ENCODE assay signal across 9 cellular contexts in the genomic region with DNA sequence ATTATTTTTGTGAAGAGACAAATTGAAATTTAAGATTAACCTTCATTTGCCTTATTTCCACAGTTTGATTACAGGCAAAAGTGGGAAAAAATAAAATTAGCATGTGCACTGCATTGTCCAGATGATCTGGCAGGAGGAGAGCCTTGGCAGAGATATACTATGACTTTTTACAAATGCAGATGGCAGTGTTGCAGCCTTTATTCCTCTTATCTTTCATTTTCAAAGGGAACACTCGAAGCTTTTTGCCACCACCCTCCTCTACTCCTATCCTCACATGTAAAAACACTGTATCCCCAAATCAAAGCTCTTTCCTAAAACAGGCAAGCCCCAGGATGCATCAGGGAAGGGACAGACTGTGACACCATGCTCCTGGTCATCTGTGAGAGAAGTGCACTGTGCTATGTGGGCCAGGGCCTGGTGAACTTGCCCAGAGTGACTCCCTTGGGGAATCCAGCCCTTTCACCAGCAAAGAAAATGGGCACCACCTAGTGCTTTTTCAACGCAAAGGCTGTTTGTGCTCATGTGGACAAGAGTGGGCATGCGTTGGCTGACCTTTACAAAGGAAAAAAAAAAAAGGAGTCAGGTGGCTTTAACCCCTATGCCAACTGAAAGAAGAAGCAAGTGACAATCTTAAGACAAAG.
DNase-seq lines count a peak whose midpoint lies in the region; ATAC-seq, FAIRE-seq and TF ChIP-seq lines count a peak whose summit lies in the region.
"Had no signal": no experiment of that assay in that cellular context is flagged by ENCODE, and none has a peak within 500 bp of the region (broad histone marks: within the 10 kb centered on the region; RNA-seq: fewer than 3 reads in every experiment).

No MANE protein-coding gene starts in this region.

- H3K23ac ChIP-seq in H1 (ENCODE audit: insufficient read length), result no peak overlapping the region

- no peak overlapping the region for H3K4me2 ChIP-seq in H1 (ENCODE audit: insufficient read depth in 1 of 2, low read depth in 2 of 2, low read length in 2 of 2)

- peak overlapping the region; percentile 5 for H4K91ac ChIP-seq in H1 (replicated peaks; ENCODE audit: insufficient read length, low read length)

- WGBS in H1 (ENCODE audit: extremely low coverage in 1 of 2, insufficient coverage in 1 of 2, insufficient read length in 1 of 2, insufficient replicate concordance in 2 of 2, low coverage in 1 of 2, low lambda C conversion rate in 2 of 2, missing lambda C conversion rate in 1 of 2), 2 experiments, result 42% methylated on average over 3 of the region's 3 CpGs; no CpG with 5 or more reads in 1 of the 2 experiments

- H4K20me1 ChIP-seq in H1 (replicated peaks in 1 of 2; ENCODE audit: control insufficient read depth in 1 of 2, insufficient read depth in 2 of 2, low read length in 2 of 2), result no peaks in the 10 kb centered on the region

- H3K4me3 ChIP-seq in H7 (ENCODE audit: insufficient read depth, low read depth, low read length) (no peak overlapping the region), H1 (ENCODE audit: extremely low read depth in 1 of 4, insufficient read depth in 2 of 4, low read depth in 3 of 4, low read length in 4 of 4) (no peak overlapping the region)
- H3K4me3 ChIP-seq: skin epidermis had no signal

- H2BK20ac ChIP-seq in H1 (ENCODE audit: low read length), result peak overlapping the region; percentile 52; the same call in 1 of the 2 replicates

- H3K79me2 ChIP-seq in H1 (ENCODE audit: control insufficient read depth in 1 of 2, insufficient read depth in 2 of 2, low read length in 2 of 2), result no peaks in the 10 kb centered on the region

- TF ChIP-seq RAD21 in H1 (IDR thresholded peaks at IDR 0.05 in 1 of 2, conservative IDR thresholded peaks at IDR 0.05 in 1 of 2; ENCODE audit: low read depth in 2 of 2, low read length in 2 of 2), result peak; percentile 81 to 83

- H3K27me3 ChIP-seq in H7 (ENCODE audit: control insufficient read depth, insufficient read depth, low read length), result no peaks in the 10 kb centered on the region
- H3K27me3 ChIP-seq in H1 (replicated peaks in 1 of 4; ENCODE audit: control insufficient read depth in 3 of 4, extremely low read depth in 1 of 4, insufficient read depth in 3 of 4, low read length in 3 of 4), result no peaks in the 10 kb centered on the region

- CTCF ChIA-PET in H1 (lab: Charles Lee; ENCODE audit: partially characterized antibody), result interaction anchor here (0.6 to 1.3 kb wide), 3 partner anchors 10 to 531 kb away, joined by 3 read pairs; no protein-coding TSS in a partner anchor

- DNase-seq in H7, result peak; percentile 8
- DNase-seq in NCI-H526 treated with DMSO at 0.1 percent for 48 hours (lab: John Stamatoyannopoulos, UW), result peak; percentile 69
- DNase-seq in H1 (ENCODE audit: low read depth in 1 of 2, low spot score in 2 of 2), result peak in 1 of 2 experiments; percentile 54
- DNase-seq in myocyte (ENCODE audit: low read depth), result peak; percentile 73
- DNase-seq in T-helper 9 cell, result no peak
- DNase-seq in GM20000 (ENCODE audit: low spot score), result no peak
- DNase-seq: activated B cell treated with CpG ODN at 0.5 μM for 24 hours had no signal

- H3K14ac ChIP-seq in H1 (ENCODE audit: insufficient read length), result no peak overlapping the region

- peak overlapping the region; percentile 0 for H2BK120ac ChIP-seq in H1 (replicated peaks; ENCODE audit: low read depth, low read length)

- H3K27ac ChIP-seq in H1 (ENCODE audit: low read depth, low read length), result no peak overlapping the region
- H3K27ac ChIP-seq: skin epidermis had no signal

- H2BK15ac ChIP-seq in H1 (ENCODE audit: low read length), result no peak overlapping the region

- H4K5ac ChIP-seq in H1 (ENCODE audit: insufficient read length, low read depth, low read length), result no peak overlapping the region

- TF ChIP-seq EP300 in H1 (IDR thresholded peaks at IDR 0.05; ENCODE audit: borderline replicate concordance in 1 of 2, low read depth in 2 of 2, low read length in 2 of 2), result no peak

- no peaks in the 10 kb centered on the region for H3K79me1 ChIP-seq in H1 (ENCODE audit: low read depth, low read length)

- no peaks in the 10 kb centered on the region; the same call in 1 of the 2 replicates for H3K23me2 ChIP-seq in H1 (ENCODE audit: low read depth, low read length)

- peaks cover 0 to 23% (median 8%) of the 10 kb centered on the region in 4 experiments; a peak in 5 of 7 replicates for H3K4me1 ChIP-seq in H1 (replicated peaks in 1 of 4; ENCODE audit: control insufficient read depth in 3 of 4, insufficient read depth in 4 of 4, low read length in 3 of 4)

- no peak overlapping the region for H3K56ac ChIP-seq in H1 (replicated peaks; ENCODE audit: insufficient read length, low read depth, low read length)

- H3K9ac ChIP-seq in H1 (replicated peaks in 1 of 4; ENCODE audit: extremely low read depth in 1 of 4, low read depth in 3 of 4, low read length in 3 of 4), result no peak overlapping the region

- no peaks in the 10 kb centered on the region for H3K9me3 ChIP-seq in H1 (ENCODE audit: insufficient read depth in 2 of 2, low read depth in 1 of 2, low read length in 1 of 2)

- H2AK5ac ChIP-seq in H1 (ENCODE audit: low read depth, low read length), result peak overlapping the region; percentile 43; the same call in 1 of the 2 replicates

- peak overlapping the region; percentile 93; the same call in 1 of the 2 replicates for H2BK5ac ChIP-seq in H1 (ENCODE audit: low read depth, low read length)

- TF ChIP-seq POLR2A in H1 (IDR thresholded peaks at IDR 0.05; ENCODE audit: control extremely low read depth in 1 of 2, low read depth in 2 of 2, low read length in 2 of 2), result no peak

- POLR2A ChIA-PET in H1 (lab: Charles Lee; ENCODE audit: partially characterized antibody), result interaction anchor here (1.1 to 2.4 kb wide), 2 partner anchors 9 to 16 kb away, joined by 4 to 13 read pairs; no protein-coding TSS in a partner anchor

- H3K36me3 ChIP-seq in H7 (replicated peaks; ENCODE audit: control insufficient read depth, insufficient read depth, low read length) (no peaks in the 10 kb centered on the region), H1 (ENCODE audit: control insufficient read depth in 2 of 4, insufficient read depth in 4 of 4, low read length in 3 of 4) (no peaks in the 10 kb centered on the region)

- H2BK12ac ChIP-seq in H1 (ENCODE audit: low read depth, low read length), result peak overlapping the region; percentile 91

- no peak overlapping the region for H4K8ac ChIP-seq in H1 (ENCODE audit: extremely low read depth, insufficient read depth, low read length)

- no peak overlapping the region for H3K4ac ChIP-seq in H1 (replicated peaks; ENCODE audit: insufficient read length, low read depth, low read length)

- peak; percentile 22 to 71 (median 58) for TF ChIP-seq CTCF in H1 (IDR thresholded peaks at IDR 0.05; ENCODE audit: control extremely low read depth in 1 of 3, insufficient read depth in 1 of 3, low read depth in 1 of 3, low read length in 3 of 3)
- no peak for TF ChIP-seq CTCF in GM20000 (IDR thresholded peaks at IDR 0.05; ENCODE audit: extremely low read depth, missing control alignments)

- peak overlapping the region; percentile 54; the same call in 1 of the 2 replicates for H2AFZ ChIP-seq in H1 (ENCODE audit: low read length)

- FAIRE-seq in H1 (lab: Jason Lieb, UNC), result peak; percentile 62

- ATAC-seq in GM21367 (IDR thresholded peaks at IDR 0.05; ENCODE audit: unreplicated experiment), result no peak

- H3K18ac ChIP-seq in H1 (ENCODE audit: extremely low read depth, low read length), result no peak overlapping the region

TF ChIP-seq in H1, 55 proteins besides CTCF, POLR2A, EP300 and RAD21:
- TF ChIP-seq FOSL1 (IDR thresholded peaks at IDR 0.05; ENCODE audit: insufficient read depth, low read depth, low read length), result no peak
- no peak for TF ChIP-seq RNF2 (IDR thresholded peaks at IDR 0.05; ENCODE audit: borderline replicate concordance, low read depth, low read length, missing control alignments, poor library complexity, severe bottlenecking)
- TF ChIP-seq SIN3A (conservative IDR thresholded peaks at IDR 0.05 in 1 of 2, IDR thresholded peaks at IDR 0.05 in 1 of 2; ENCODE audit: low read depth in 1 of 2, low read length in 2 of 2), result 0 out of 4 replicates have a peak, but pooled peaks of 1 of the 2 experiments have one; percentile 31
- TF ChIP-seq HDAC2 (IDR thresholded peaks at IDR 0.05; ENCODE audit: borderline replicate concordance in 1 of 2, low read depth in 2 of 2, low read length in 2 of 2), result peak in 1 of 2 experiments; percentile 63; a peak in 1 of 4 replicates
- TF ChIP-seq, protein P1, sequence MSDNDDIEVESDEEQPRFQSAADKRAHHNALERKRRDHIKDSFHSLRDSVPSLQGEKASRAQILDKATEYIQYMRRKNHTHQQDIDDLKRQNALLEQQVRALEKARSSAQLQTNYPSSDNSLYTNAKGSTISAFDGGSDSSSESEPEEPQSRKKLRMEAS (IDR thresholded peaks at IDR 0.05), result 0 out of 2 replicates have a peak, but pooled peaks have one; percentile 17
- no peak for TF ChIP-seq CEBPB (IDR thresholded peaks at IDR 0.05; ENCODE audit: low read depth, low read length)

Comparison
In these comparisons a context has a peak if more than half of its experiments do, and no peak if none do; other contexts are left out.
1. DNase-seq: peak in H7 (single experiment), NCI-H526 treated with DMSO at 0.1 percent for 48 hours (single experiment) and myocyte (single experiment); none in T-helper 9 cell (single experiment) and GM20000 (single experiment).